Comparison of ENCODE assay signal across 19 cellular contexts in genomic region chr12:31526158-31526546, GRCh38.
"Had no signal": no experiment of that assay in that cellular context is flagged by ENCODE, and none has a peak within 500 bp of the region (broad histone marks: within the 10 kb centered on the region; RNA-seq: fewer than 3 reads in every experiment).

No MANE protein-coding gene starts in this region.

- H3K4me3 ChIP-seq: lower lobe of right lung, psoas muscle, right lobe of liver, spleen had no signal

- H3K27me3 Mint-ChIP-seq: activated naive CD4-positive, alpha-beta T cell treated with anti-CD3 and anti-CD28 coated beads, Interleukin-2, amount 10 ng/mL, durations not matched to agents 7 days and 5 days; brain; dendritic cell treated with granulocyte-macrophage colony-stimulating factor and Interleukin-4, amounts not matched to agents 40 ng/mL and 50 ng/mL, for 4 days had no signal

- H3K9me3 Mint-ChIP-seq: activated CD4-positive, alpha-beta memory T cell treated with anti-CD3 and anti-CD28 coated beads, Interleukin-2, amount 10 ng/mL, durations not matched to agents 7 days and 5 days; activated naive CD4-positive, alpha-beta T cell treated with anti-CD3 and anti-CD28 coated beads, Interleukin-2, amount 10 ng/mL, durations not matched to agents 7 days and 5 days; central memory CD8-positive, alpha-beta T cell; dendritic cell treated with granulocyte-macrophage colony-stimulating factor and Interleukin-4, amounts not matched to agents 40 ng/mL and 50 ng/mL, for 4 days; effector memory CD8-positive, alpha-beta T cell; naive thymus-derived CD8-positive, alpha-beta T cell had no signal

- H3K27me3 ChIP-seq: right lobe of liver, spleen had no signal

- H3K4me3 Mint-ChIP-seq: activated CD4-positive, alpha-beta memory T cell treated with anti-CD3 and anti-CD28 coated beads, Interleukin-2, amount 10 ng/mL, durations not matched to agents 7 days and 5 days; activated naive CD4-positive, alpha-beta T cell treated with anti-CD3 and anti-CD28 coated beads, Interleukin-2, amount 10 ng/mL, durations not matched to agents 7 days and 5 days; brain; central memory CD8-positive, alpha-beta T cell; dendritic cell treated with granulocyte-macrophage colony-stimulating factor and Interleukin-4, amounts not matched to agents 40 ng/mL and 50 ng/mL, for 4 days; effector memory CD8-positive, alpha-beta T cell; naive thymus-derived CD8-positive, alpha-beta T cell had no signal

- DNase-seq: activated CD4-positive, alpha-beta memory T cell treated with anti-CD3 and anti-CD28 coated beads, Interleukin-2, amount 10 ng/mL, durations not matched to agents 7 days and 5 days; activated naive CD4-positive, alpha-beta T cell treated with anti-CD3 and anti-CD28 coated beads, Interleukin-2, amount 10 ng/mL, durations not matched to agents 7 days and 5 days; amniotic stem cell; effector memory CD8-positive, alpha-beta T cell; hypothalamus; kidney glomerular epithelial cell; lower lobe of right lung; naive thymus-derived CD8-positive, alpha-beta T cell; nucleus accumbens; psoas muscle; right lobe of liver; spleen; stimulated activated CD4-positive, alpha-beta T cell treated with anti-CD3 and anti-CD28 coated beads, Interleukin-1b, Interleukin-23, amount 100 ng/mL, for 48 hours; stimulated activated naive CD4-positive, alpha-beta T cell; trophoblast cell had no signal

- ATAC-seq: effector memory CD8-positive, alpha-beta T cell; lower lobe of right lung; naive thymus-derived CD8-positive, alpha-beta T cell had no signal

- H3K4me1 ChIP-seq: lower lobe of right lung, right lobe of liver had no signal

- H3K36me3 Mint-ChIP-seq: activated naive CD4-positive, alpha-beta T cell treated with anti-CD3 and anti-CD28 coated beads, Interleukin-2, amount 10 ng/mL, durations not matched to agents 7 days and 5 days; naive thymus-derived CD8-positive, alpha-beta T cell had no signal

- H3K4me1 Mint-ChIP-seq: activated naive CD4-positive, alpha-beta T cell treated with anti-CD3 and anti-CD28 coated beads, Interleukin-2, amount 10 ng/mL, durations not matched to agents 7 days and 5 days; central memory CD8-positive, alpha-beta T cell had no signal

- H3K36me3 ChIP-seq: lower lobe of right lung, right lobe of liver, spleen had no signal

- H3K9me3 ChIP-seq: lower lobe of right lung, psoas muscle, right lobe of liver, spleen had no signal

- H3K27ac ChIP-seq: epithelial cell of prostate, lower lobe of right lung, right lobe of liver, spleen had no signal

- H3K27ac Mint-ChIP-seq: activated CD4-positive, alpha-beta memory T cell treated with anti-CD3 and anti-CD28 coated beads, Interleukin-2, amount 10 ng/mL, durations not matched to agents 7 days and 5 days; activated naive CD4-positive, alpha-beta T cell treated with anti-CD3 and anti-CD28 coated beads, Interleukin-2, amount 10 ng/mL, durations not matched to agents 7 days and 5 days; dendritic cell treated with granulocyte-macrophage colony-stimulating factor and Interleukin-4, amounts not matched to agents 40 ng/mL and 50 ng/mL, for 4 days; effector memory CD8-positive, alpha-beta T cell; naive thymus-derived CD8-positive, alpha-beta T cell had no signal
